27 cellular contexts compared by ENCODE assay signal in the genomic region with DNA sequence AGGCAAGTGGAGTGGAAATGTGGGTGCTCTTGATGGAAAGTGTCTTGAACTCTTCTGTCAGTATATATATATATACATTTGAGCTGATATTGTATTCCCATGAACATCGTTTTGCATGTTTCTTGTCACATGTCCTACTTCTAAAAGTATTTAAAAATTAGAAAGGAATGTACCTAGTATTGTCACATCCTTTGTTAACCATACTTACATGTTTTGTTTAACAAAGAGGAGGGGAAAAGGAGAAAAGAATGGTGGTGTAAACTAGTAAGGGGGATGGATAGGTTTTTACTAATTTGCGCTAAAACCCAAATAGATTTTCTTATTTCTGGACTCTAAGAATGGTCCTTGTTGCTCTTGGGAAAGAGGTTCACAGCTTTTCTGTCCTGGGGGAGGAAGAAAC.
"Had no signal": no experiment of that assay in that cellular context is flagged by ENCODE, and none has a peak within 500 bp of the region (broad histone marks: within the 10 kb centered on the region; RNA-seq: fewer than 3 reads in every experiment).

No MANE protein-coding gene starts in this region.

- H3K9me3 Mint-ChIP-seq: immature natural killer cell had no signal

- H3K27me3 ChIP-seq: esophagus squamous epithelium, gastrocnemius medialis, heart right ventricle, neural progenitor cell, sigmoid colon, upper lobe of left lung had no signal

- H3K4me3 ChIP-seq: esophagus squamous epithelium, gastrocnemius medialis, heart right ventricle, lower lobe of right lung, neural progenitor cell, sigmoid colon, smooth muscle cell, upper lobe of left lung had no signal

- H3K4me1 ChIP-seq: gastrocnemius medialis, lower lobe of right lung, neural progenitor cell had no signal

- H3K36me3 ChIP-seq: gastrocnemius medialis, neural progenitor cell, sigmoid colon, thoracic aorta had no signal

- H3K9ac ChIP-seq: neural progenitor cell had no signal

- H3K4me1 Mint-ChIP-seq: immature natural killer cell, neural progenitor cell had no signal

- H3K9me3 ChIP-seq: esophagus squamous epithelium, gastrocnemius medialis, heart right ventricle, lower lobe of right lung, sigmoid colon, thoracic aorta, upper lobe of left lung had no signal

- DNase-seq: activated CD4-positive, alpha-beta memory T cell treated with anti-CD3 and anti-CD28 coated beads for 36 hours; activated CD4-positive, alpha-beta T cell treated with anti-CD3 and anti-CD28 coated beads for 48 hours; activated gamma-delta T cell; activated naive CD4-positive, alpha-beta T cell treated with anti-CD3 and anti-CD28 coated beads, Interleukin-2, amount 50 U/mL, for 16 hours; activated naive CD8-positive, alpha-beta T cell treated with anti-CD3 and anti-CD28 coated beads, Interleukin-2, amount 50 U/mL, for 24 hours; aorta; central memory CD4-positive, alpha-beta T cell; effector memory CD8-positive, alpha-beta T cell; esophagus squamous epithelium; gastrocnemius medialis; heart right ventricle; immature natural killer cell; lower lobe of right lung; naive thymus-derived CD8-positive, alpha-beta T cell; retina; sigmoid colon; stimulated activated CD4-positive, alpha-beta T cell treated with anti-CD3 and anti-CD28 coated beads, Interleukin-15, amount 100 ng/mL, for 24 hours; stimulated activated CD4-positive, alpha-beta T cell treated with anti-CD3 and anti-CD28 coated beads, Interleukin-4, amount 100 ng/mL, for 1 hour; stimulated activated naive CD4-positive, alpha-beta T cell; SW 1271; T-helper 17 cell; upper lobe of left lung had no signal

- H3K27ac Mint-ChIP-seq: activated CD4-positive, alpha-beta memory T cell treated with anti-CD3 and anti-CD28 coated beads for 36 hours; activated naive CD8-positive, alpha-beta T cell treated with anti-CD3 and anti-CD28 coated beads, Interleukin-2, amount 50 U/mL, for 24 hours; effector memory CD8-positive, alpha-beta T cell; immature natural killer cell; neural progenitor cell; progenitor cell of endocrine pancreas; T-helper 17 cell had no signal

- ATAC-seq: activated naive CD8-positive, alpha-beta T cell treated with anti-CD3 and anti-CD28 coated beads, Interleukin-2, amount 50 U/mL, for 24 hours; effector memory CD8-positive, alpha-beta T cell; gastrocnemius medialis; left lobe of liver; naive thymus-derived CD8-positive, alpha-beta T cell; T-helper 17 cell had no signal

- H3K27ac ChIP-seq: esophagus squamous epithelium, gastrocnemius medialis, lower lobe of right lung, neural progenitor cell, sigmoid colon, upper lobe of left lung had no signal

- H3K4me3 Mint-ChIP-seq: activated CD4-positive, alpha-beta memory T cell treated with anti-CD3 and anti-CD28 coated beads for 36 hours; activated naive CD8-positive, alpha-beta T cell treated with anti-CD3 and anti-CD28 coated beads, Interleukin-2, amount 50 U/mL, for 24 hours; effector memory CD8-positive, alpha-beta T cell; immature natural killer cell; naive thymus-derived CD8-positive, alpha-beta T cell; neural progenitor cell; T-helper 17 cell had no signal

- H3K27me3 Mint-ChIP-seq: progenitor cell of endocrine pancreas had no signal

- H3K4me2 ChIP-seq: neural progenitor cell, smooth muscle cell had no signal

- H2AFZ ChIP-seq: neural progenitor cell had no signal

- H3K36me3 Mint-ChIP-seq: activated CD4-positive, alpha-beta memory T cell treated with anti-CD3 and anti-CD28 coated beads for 36 hours; immature natural killer cell; neural progenitor cell had no signal
